In genomic region chr17:18187816-18188761, GRCh38 we compare ENCODE assay signal across 8 cellular contexts. TPM values are rescaled to one million over a fixed set of nuclear protein-coding genes. Genes with fewer than 3 reads are reported as not detected.
DNase-seq lines count a peak whose midpoint lies in the region; ATAC-seq and TF ChIP-seq lines count a peak whose summit lies in the region.

No MANE protein-coding gene starts in this region.

- no peaks in the 10 kb centered on the region for H3K9me3 Mint-ChIP-seq in endothelial cell (ENCODE audit: unreplicated experiment)

- H3K36me3 Mint-ChIP-seq in endothelial cell (ENCODE audit: low read depth, unreplicated experiment), result peaks cover 13% of the 10 kb centered on the region

- H3K27ac Mint-ChIP-seq in endothelial cell (ENCODE audit: unreplicated experiment), result peak overlapping the region; percentile 36

- peaks cover 5% of the 10 kb centered on the region for H3K27me3 Mint-ChIP-seq in endothelial cell (ENCODE audit: unreplicated experiment)

- H3K79me2 ChIP-seq in osteoblast (ENCODE audit: insufficient read depth, low read length), result peaks cover 94% of the 10 kb centered on the region

- peak overlapping the region; percentile 11 for H3K4me3 Mint-ChIP-seq in endothelial cell (ENCODE audit: unreplicated experiment)

- H3K27me3 ChIP-seq in RWPE2 (ENCODE audit: insufficient read depth, poor library complexity, severe bottlenecking) (no peaks in the 10 kb centered on the region), osteoblast (ENCODE audit: insufficient read depth, low read length) (no peaks in the 10 kb centered on the region)

- H4K20me1 ChIP-seq in osteoblast (ENCODE audit: insufficient read depth, low read length), result peaks cover 87% of the 10 kb centered on the region

- peak; percentile 26 for DNase-seq in Caki2 (ENCODE audit: low read depth)
- DNase-seq in RWPE2 (ENCODE audit: low spot score), result no peak
- no peak for DNase-seq in endothelial cell (ENCODE audit: low spot score)
- DNase-seq in osteoblast (ENCODE audit: insufficient read length, low spot score, missing footprints), result peak; percentile 94
- DNase-seq in epidermal melanocyte (ENCODE audit: insufficient read length, low spot score), result no peak
- DNase-seq in NCI-H524 treated with DMSO at 0.1 percent for 48 hours (lab: John Stamatoyannopoulos, UW), result no peak
- no peak for DNase-seq in NCI-H1105 treated with DMSO at 0.1 percent for 48 hours (lab: John Stamatoyannopoulos, UW)

- TF ChIP-seq CTCF in RWPE2 (IDR thresholded peaks at IDR 0.05; ENCODE audit: poor library complexity, severe bottlenecking) (no peak), endothelial cell (IDR thresholded peaks at IDR 0.05; ENCODE audit: unreplicated experiment) (no peak), osteoblast (IDR thresholded peaks at IDR 0.05; ENCODE audit: extremely low read depth, low read depth, low read length) (no peak)

- H3K9me3 ChIP-seq in RWPE2 (ENCODE audit: severe bottlenecking) (no peaks in the 10 kb centered on the region), osteoblast (ENCODE audit: low read depth, low read length) (no peaks in the 10 kb centered on the region)

- H3K4me2 ChIP-seq in osteoblast (ENCODE audit: insufficient read depth, low read length), result peak overlapping the region; percentile 99

- H3K4me3 ChIP-seq in RWPE2 (ENCODE audit: severe bottlenecking) (peak overlapping the region; percentile 67), osteoblast (ENCODE audit: insufficient read depth, low read length) (peak overlapping the region; percentile 91)

- in situ Hi-C loops in Caki2 (cut with HindIII; ENCODE audit: low pct_unique_long_range_greater_than_20kb, low sequenced_read_pairs), result no loop called here

- no peak overlapping the region for H2AFZ ChIP-seq in osteoblast (ENCODE audit: low read length)

- peaks cover 12% of the 10 kb centered on the region for H3K4me1 ChIP-seq in RWPE2 (ENCODE audit: insufficient read depth, poor library complexity, severe bottlenecking)
- H3K4me1 ChIP-seq in osteoblast (ENCODE audit: insufficient read depth, low read length), result peaks cover 60% of the 10 kb centered on the region

- H3K27ac ChIP-seq in RWPE2 (ENCODE audit: poor library complexity, severe bottlenecking) (peak overlapping the region; percentile 24), osteoblast (ENCODE audit: low read depth, low read length) (peak overlapping the region; percentile 87)

- ATAC-seq in RWPE2 (ENCODE audit: low read depth) (peak; percentile 17; the same call in 1 of the 3 replicates), GM18520 (IDR thresholded peaks at IDR 0.05; ENCODE audit: unreplicated experiment) (no peak)

- H3K4me1 Mint-ChIP-seq in endothelial cell (ENCODE audit: unreplicated experiment), result peaks cover 56% of the 10 kb centered on the region

- H3K36me3 ChIP-seq in RWPE2 (ENCODE audit: low read depth) (peaks cover 66% of the 10 kb centered on the region), osteoblast (ENCODE audit: insufficient read depth, low read length) (peaks cover 13% of the 10 kb centered on the region)

RNA-seq across cellular contexts. Expression of gene ALKBH5, which starts 4.5 kb away (rescaled TPM):
- 43.2 and 55.3 TPM in 2 replicates for total RNA-seq in Caki2 (2014; rRNA removed; shearing (Covaris generic); ENCODE audit: low replicate concordance)
- total RNA-seq in endothelial cell (ENCODE audit: unreplicated experiment) (55.3 TPM), osteoblast (103 and 125 TPM in 2 replicates)

RNA-seq across cellular contexts. Expression of gene LLGL1, which starts 37.3 kb away (rescaled TPM):
- 18.1 and 21.4 TPM in 2 replicates for total RNA-seq in Caki2 (2014; rRNA removed; shearing (Covaris generic); ENCODE audit: low replicate concordance)
- 57.2 TPM for total RNA-seq in endothelial cell (ENCODE audit: unreplicated experiment)
- total RNA-seq in osteoblast, result 41.0 and 50.3 TPM in 2 replicates

Comparison
In these comparisons a context has a peak if more than half of its experiments do, and no peak if none do; other contexts are left out.
1. DNase-seq: peak in Caki2 (single experiment) and osteoblast (single experiment); none in RWPE2 (single experiment), endothelial cell (single experiment), epidermal melanocyte (single experiment), NCI-H524 treated with DMSO at 0.1 percent for 48 hours (single experiment) and NCI-H1105 treated with DMSO at 0.1 percent for 48 hours (single experiment).